In the genomic region with DNA sequence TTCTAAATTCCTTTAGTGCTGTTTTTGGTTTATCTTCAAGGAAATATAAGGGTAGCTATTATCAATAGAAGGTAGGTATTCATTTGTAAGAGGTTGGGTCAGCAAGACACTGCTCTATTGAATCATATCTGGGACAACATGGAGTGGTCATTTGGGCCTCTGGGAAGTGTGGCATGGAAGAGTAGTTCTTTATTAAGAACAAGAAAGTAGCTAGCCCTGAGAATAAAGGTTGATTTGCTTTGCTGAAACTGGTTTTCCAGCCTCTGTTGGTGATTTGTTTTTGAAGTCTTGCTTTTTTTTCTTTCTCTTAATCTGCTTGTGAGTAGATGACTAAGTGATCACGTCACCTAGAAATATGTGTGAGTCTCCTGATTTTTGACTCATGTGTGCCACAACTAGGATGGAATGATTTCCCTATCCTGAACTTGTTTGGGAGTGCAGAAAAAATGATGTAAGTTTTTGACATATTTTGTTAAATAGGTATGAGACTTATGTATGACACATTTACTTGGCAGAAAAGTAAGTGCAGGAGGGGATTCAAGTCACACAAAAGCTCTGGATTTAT, we compare ENCODE assay signal across 13 cellular contexts.
A peak's percentile ranks its signal among the peaks of the same experiment; 100 is the strongest.
DNase-seq lines count a peak whose midpoint lies in the region; ATAC-seq and TF ChIP-seq lines count a peak whose summit lies in the region.
"Had no signal": no experiment of that assay in that cellular context is flagged by ENCODE, and none has a peak within 500 bp of the region (broad histone marks: within the 10 kb centered on the region; RNA-seq: fewer than 3 reads in every experiment).

No MANE protein-coding gene starts in this region.

- H3K27me3 Mint-ChIP-seq in brain = no peaks in the 10 kb centered on the region
- no peaks in the 10 kb centered on the region for H3K27me3 Mint-ChIP-seq in activated CD4-positive, alpha-beta memory T cell treated with anti-CD3 and anti-CD28 coated beads for 36 hours
- H3K27me3 Mint-ChIP-seq: dendritic cell treated with granulocyte-macrophage colony-stimulating factor and Interleukin-4, amounts not matched to agents 40 ng/mL and 50 ng/mL, for 4 days had no signal

- peaks cover 0 to 9% (median 3%) of the 10 kb centered on the region in 5 experiments for H3K9me3 Mint-ChIP-seq in brain
- H3K9me3 Mint-ChIP-seq in activated CD4-positive, alpha-beta memory T cell treated with anti-CD3 and anti-CD28 coated beads for 36 hours = no peaks in the 10 kb centered on the region

- POLR2A ChIA-PET in AG04450 (lab: Yijun Ruan, JAX) = no interaction called here
- POLR2A ChIA-PET in activated CD4-positive, alpha-beta memory T cell treated with anti-CD3 and anti-CD28 coated beads for 36 hours (lab: Charles Lee) = no interaction called here

- H3K9me3 ChIP-seq in AG04450 (ENCODE audit: control insufficient read depth, insufficient read depth, low read length) = no peaks in the 10 kb centered on the region

- H3K4me1 Mint-ChIP-seq in brain = peaks cover 10% of the 10 kb centered on the region
- H3K4me1 Mint-ChIP-seq in activated CD4-positive, alpha-beta memory T cell treated with anti-CD3 and anti-CD28 coated beads for 36 hours (ENCODE audit: low read depth) = no peaks in the 10 kb centered on the region

- no peak for ATAC-seq in HG02970 (IDR thresholded peaks at IDR 0.05; ENCODE audit: low FRiP score, unreplicated experiment)
- ATAC-seq: sciatic nerve had no signal

- no peak overlapping the region for H3K4me3 Mint-ChIP-seq in brain
- H3K4me3 Mint-ChIP-seq in activated CD4-positive, alpha-beta memory T cell treated with anti-CD3 and anti-CD28 coated beads for 36 hours = no peak overlapping the region
- H3K4me3 Mint-ChIP-seq: dendritic cell treated with granulocyte-macrophage colony-stimulating factor and Interleukin-4, amounts not matched to agents 40 ng/mL and 50 ng/mL, for 4 days had no signal

- DNase-seq in AG04450 (ENCODE audit: low read depth, low spot score) (peak; percentile 70), HS-27A (ENCODE audit: low read depth) (peak; percentile 91), iris pigment epithelial cell (ENCODE audit: low read depth) (peak; percentile 89), NOMO-1 treated with dmso at 0.1 percent for 144 hours (lab: John Stamatoyannopoulos, UW; ENCODE audit: unreplicated experiment) (no peak)
- no peak for DNase-seq in activated CD4-positive, alpha-beta memory T cell treated with anti-CD3 and anti-CD28 coated beads for 36 hours
- no peak for DNase-seq in stimulated activated CD4-positive, alpha-beta T cell treated with anti-CD3 and anti-CD28 coated beads, Interleukin-12 subunit alpha, Interleukin-12 subunit beta, amount 100 ng/mL, for 4 hours
- DNase-seq: activated CD4-positive, alpha-beta T cell treated with anti-CD3 and anti-CD28 coated beads, Interleukin-2, amount 50 U/mL, for 48 hours; NCI-H146 had no signal

- peak overlapping the region in 3 of 5 experiments; percentile 10 to 50 (median 18) for H3K27ac Mint-ChIP-seq in brain
- no peak overlapping the region for H3K27ac Mint-ChIP-seq in activated CD4-positive, alpha-beta memory T cell treated with anti-CD3 and anti-CD28 coated beads for 36 hours
- H3K27ac Mint-ChIP-seq: dendritic cell treated with granulocyte-macrophage colony-stimulating factor and Interleukin-4, amounts not matched to agents 40 ng/mL and 50 ng/mL, for 4 days had no signal

- H3K36me3 Mint-ChIP-seq in brain = no peaks in the 10 kb centered on the region
- H3K36me3 Mint-ChIP-seq in activated CD4-positive, alpha-beta memory T cell treated with anti-CD3 and anti-CD28 coated beads for 36 hours = no peaks in the 10 kb centered on the region

- CTCF ChIA-PET in AG04450 (lab: Charles Lee) = no interaction called here
- CTCF ChIA-PET in activated CD4-positive, alpha-beta memory T cell treated with anti-CD3 and anti-CD28 coated beads for 36 hours (lab: Charles Lee) = no interaction called here

- no peaks in the 10 kb centered on the region for H3K27me3 ChIP-seq in AG04450 (ENCODE audit: control insufficient read depth, insufficient read depth, low read length)
- H3K27me3 ChIP-seq: BLaER1 treated with 17β-estradiol and CSF1 and Interleukin-3, amounts not matched to agents 10 nM and 100 nM had no signal

- intact Hi-C loops in activated CD4-positive, alpha-beta memory T cell treated with anti-CD3 and anti-CD28 coated beads for 36 hours (cut with micrococcal nuclease) = no loop called here

- H3K27ac ChIP-seq in AG04450 (ENCODE audit: low read depth, low read length) = peak overlapping the region; percentile 34
- H3K27ac ChIP-seq: BLaER1 treated with 17β-estradiol and CSF1 and Interleukin-3, amounts not matched to agents 10 nM and 100 nM had no signal

- H3K4me3 ChIP-seq in AG04450 (ENCODE audit: low read depth, low read length) = no peak overlapping the region
- H3K4me3 ChIP-seq: BLaER1 treated with 17β-estradiol and CSF1 and Interleukin-3, amounts not matched to agents 10 nM and 100 nM had no signal

- TF ChIP-seq CTCF in AG04450 (IDR thresholded peaks at IDR 0.05; ENCODE audit: low read depth, low read length) (no peak), brain (conservative IDR thresholded peaks at IDR 0.05) (no peak)

Comparison
In these comparisons a context has a peak if more than half of its experiments do, and no peak if none do; other contexts are left out.
1. DNase-seq: peak in AG04450 (single experiment), HS-27A (single experiment) and iris pigment epithelial cell (single experiment); none in activated CD4-positive, alpha-beta memory T cell treated with anti-CD3 and anti-CD28 coated beads for 36 hours (single experiment), stimulated activated CD4-positive, alpha-beta T cell treated with anti-CD3 and anti-CD28 coated beads, Interleukin-12 subunit alpha, Interleukin-12 subunit beta, amount 100 ng/mL, for 4 hours (single experiment) and NOMO-1 treated with dmso at 0.1 percent for 144 hours (single experiment).